30 cellular contexts compared by ENCODE assay signal in genomic region chr18:48203961-48204666, GRCh38.
DNase-seq lines count a peak whose midpoint lies in the region; ATAC-seq, FAIRE-seq and TF ChIP-seq lines count a peak whose summit lies in the region.
"Had no signal": no experiment of that assay in that cellular context is flagged by ENCODE, and none has a peak within 500 bp of the region (broad histone marks: within the 10 kb centered on the region; RNA-seq: fewer than 3 reads in every experiment).

No MANE protein-coding gene starts in this region.

- no peaks in the 10 kb centered on the region for H3K36me3 Mint-ChIP-seq in activated naive CD4-positive, alpha-beta T cell treated with anti-CD3 and anti-CD28 coated beads for 36 hours (ENCODE audit: low read depth)
- H3K36me3 Mint-ChIP-seq: CD4-positive, alpha-beta memory T cell; IgD-negative memory B cell had no signal

- in situ Hi-C loops in transverse colon (cut with MboI; ENCODE audit: low pct_ligation_motif_present in 1 of 4, low pct_unique_long_range_greater_than_20kb in 1 of 4, low sequenced_read_pairs in 3 of 4) = no loop called here

- no peak for TF ChIP-seq EP300 in transverse colon (IDR thresholded peaks at IDR 0.05; ENCODE audit: low read depth)

- ATAC-seq in left cardiac atrium (peak; percentile 27 to 91), heart right ventricle (no peak), PC-3 (no peak; the same call in 1 of the 2 replicates)
- ATAC-seq: stimulated activated naive CD8-positive, alpha-beta T cell treated with anti-CD3 and anti-CD28 coated beads, Interleukin-15, amount 100 ng/mL, for 72 hours had no signal

- peak; percentile 90 for FAIRE-seq in keratinocyte (lab: Jason Lieb, UNC)
- FAIRE-seq: D721Med, H54 had no signal

- no peaks in the 10 kb centered on the region for H3F3A ChIP-seq in PC-3 (ENCODE audit: low read length, unreplicated experiment)

- no peak for TF ChIP-seq POLR2A in transverse colon (IDR thresholded peaks at IDR 0.05)

- H3K4me1 ChIP-seq in heart right ventricle (no peaks in the 10 kb centered on the region), PC-3 (ENCODE audit: insufficient read depth, low read length) (no peaks in the 10 kb centered on the region), keratinocyte (ENCODE audit: control insufficient read depth, extremely low read depth, insufficient read depth, low read length) (peaks cover 19% of the 10 kb centered on the region), transverse colon (peaks cover 0 to 18% (median 7%) of the 10 kb centered on the region in 4 donors), tibial artery (no peaks in the 10 kb centered on the region)
- H3K4me1 ChIP-seq: right atrium auricular region had no signal

- intact Hi-C loops in left cardiac atrium (cut with DNase I) = no loop called here
- intact Hi-C loops in heart right ventricle (cut with DNase I) = no loop called here
- intact Hi-C loops in PC-3 (cut with micrococcal nuclease) = no loop called here
- intact Hi-C loops in transverse colon (cut with DNase I; ENCODE audit: low total_unique reads) = no loop called here
- intact Hi-C loops in tibial artery (cut with DNase I; ENCODE audit: low total_unique reads) = no loop called here
- intact Hi-C loops in activated naive CD4-positive, alpha-beta T cell treated with anti-CD3 and anti-CD28 coated beads for 36 hours (cut with micrococcal nuclease) = no loop called here

- no peak overlapping the region for H3K27ac ChIP-seq in heart right ventricle
- no peak overlapping the region for H3K27ac ChIP-seq in PC-3 (ENCODE audit: low read length)
- H3K27ac ChIP-seq in keratinocyte (ENCODE audit: control insufficient read depth, insufficient read depth, low read length) = no peak overlapping the region
- H3K27ac ChIP-seq in transverse colon = peak overlapping the region in 2 of 4 donors; percentile 32 to 53
- no peak overlapping the region for H3K27ac ChIP-seq in tibial artery
- H3K27ac ChIP-seq: right atrium auricular region, spleen had no signal

- no peaks in the 10 kb centered on the region for H4K20me1 ChIP-seq in PC-3 (ENCODE audit: low read length)
- no peaks in the 10 kb centered on the region for H4K20me1 ChIP-seq in keratinocyte (ENCODE audit: control insufficient read depth, extremely low read depth, insufficient read depth, low read length)

- H3K4me3 Mint-ChIP-seq in activated naive CD4-positive, alpha-beta T cell treated with anti-CD3 and anti-CD28 coated beads for 36 hours = no peak overlapping the region
- H3K4me3 Mint-ChIP-seq: CD4-positive, alpha-beta memory T cell; IgD-negative memory B cell; stimulated activated naive CD8-positive, alpha-beta T cell treated with anti-CD3 and anti-CD28 coated beads, Interleukin-15, amount 100 ng/mL, for 72 hours; T-helper 1 cell treated with Interleukin-12 subunit alpha and Interleukin-12 subunit beta and Interleukin-4 antibody, amounts not matched to agents 30 μg/mL and 1 μg/mL, for 36 hours had no signal

- H3K4me2 ChIP-seq in PC-3 (ENCODE audit: low read length) (no peak overlapping the region), keratinocyte (ENCODE audit: control insufficient read depth, extremely low read depth, insufficient read depth, low read depth, low read length) (no peak overlapping the region)
- H3K4me2 ChIP-seq: SK-N-SH had no signal

- no peaks in the 10 kb centered on the region for H3K9me1 ChIP-seq in keratinocyte (ENCODE audit: control insufficient read depth, extremely low read depth, insufficient read depth, low read length)

- TF ChIP-seq CTCF in heart right ventricle (IDR thresholded peaks at IDR 0.05) (no peak), PC-3 (conservative IDR thresholded peaks at IDR 0.05; ENCODE audit: low read depth, low read length) (no peak), keratinocyte (optimal IDR thresholded peaks at IDR 0.05 in 1 of 3, IDR thresholded peaks at IDR 0.05 in 1 of 3, conservative IDR thresholded peaks at IDR 0.05 in 1 of 3; ENCODE audit: extremely low read depth in 1 of 3, insufficient read depth in 2 of 3, low read length in 3 of 3) (no peak), transverse colon (IDR thresholded peaks at IDR 0.05) (no peak), tibial artery (IDR thresholded peaks at IDR 0.05) (no peak)

- peaks cover 0 to under 1% (median 0%) of the 10 kb centered on the region in 7 donors for H3K27me3 ChIP-seq in heart right ventricle
- no peaks in the 10 kb centered on the region; the same call in 1 of the 2 replicates for H3K27me3 ChIP-seq in PC-3 (ENCODE audit: low read length)
- no peaks in the 10 kb centered on the region for H3K27me3 ChIP-seq in keratinocyte (ENCODE audit: control insufficient read depth, extremely low read depth, insufficient read depth, low read length)
- no peaks in the 10 kb centered on the region for H3K27me3 ChIP-seq in transverse colon
- H3K27me3 ChIP-seq in tibial artery = no peaks in the 10 kb centered on the region
- H3K27me3 ChIP-seq: esophagus squamous epithelium, right atrium auricular region had no signal

- no peak overlapping the region for H3K27ac Mint-ChIP-seq in activated naive CD4-positive, alpha-beta T cell treated with anti-CD3 and anti-CD28 coated beads for 36 hours
- H3K27ac Mint-ChIP-seq: CD4-positive, alpha-beta memory T cell; IgD-negative memory B cell; T-helper 1 cell treated with Interleukin-12 subunit alpha and Interleukin-12 subunit beta and Interleukin-4 antibody, amounts not matched to agents 30 μg/mL and 1 μg/mL, for 36 hours had no signal

- no peaks in the 10 kb centered on the region for H3K36me3 ChIP-seq in heart right ventricle
- no peaks in the 10 kb centered on the region for H3K36me3 ChIP-seq in PC-3 (ENCODE audit: low read depth, low read length)
- no peaks in the 10 kb centered on the region for H3K36me3 ChIP-seq in keratinocyte (ENCODE audit: control insufficient read depth in 2 of 2, extremely low read depth in 1 of 2, insufficient read depth in 2 of 2, low read length in 2 of 2)
- H3K36me3 ChIP-seq in transverse colon = no peaks in the 10 kb centered on the region
- no peaks in the 10 kb centered on the region for H3K36me3 ChIP-seq in tibial artery
- H3K36me3 ChIP-seq: esophagus squamous epithelium, right atrium auricular region, spleen had no signal

- H3K9ac ChIP-seq in PC-3 (ENCODE audit: low read length) (no peak overlapping the region), keratinocyte (ENCODE audit: control insufficient read depth, extremely low read depth, insufficient read depth, low read length) (no peak overlapping the region)
- H3K9ac ChIP-seq: SK-N-SH had no signal

- WGBS in heart right ventricle, 2 donors = 86 to 91% methylated on average over 6 of the region's 6 CpGs
- 65 to 80% methylated on average over 1 to 6 of the region's 6 CpGs for WGBS in transverse colon (ENCODE audit: low coverage in 1 of 2), 2 donors

- H3K9me3 Mint-ChIP-seq in activated naive CD4-positive, alpha-beta T cell treated with anti-CD3 and anti-CD28 coated beads for 36 hours = no peaks in the 10 kb centered on the region
- H3K9me3 Mint-ChIP-seq: stimulated activated naive CD8-positive, alpha-beta T cell treated with anti-CD3 and anti-CD28 coated beads, Interleukin-15, amount 100 ng/mL, for 72 hours; T-helper 1 cell treated with Interleukin-12 subunit alpha and Interleukin-12 subunit beta and Interleukin-4 antibody, amounts not matched to agents 30 μg/mL and 1 μg/mL, for 36 hours had no signal

- POLR2A ChIA-PET in PC-3 (lab: Charles Lee; ENCODE audit: unreplicated experiment) = interaction anchor here (0.7 kb wide), 1 partner anchor 470 kb away, joined by 3 read pairs; no protein-coding TSS in a partner anchor

- dilution Hi-C loops in keratinocyte (cut with MboI; ENCODE audit: extremely low pct_ligation_motif_present, low sequenced_read_pairs) = no loop called here

- DNase-seq in left cardiac atrium (no peak), heart right ventricle (no peak), PC-3 (peak; percentile 25), keratinocyte (ENCODE audit: low read depth, low spot score) (peak; percentile 30), transverse colon (peak; percentile 44), tibial artery (no peak), T-helper 9 cell (no peak)
- no peak for DNase-seq in activated naive CD4-positive, alpha-beta T cell treated with anti-CD3 and anti-CD28 coated beads for 36 hours
- DNase-seq: activated CD4-positive, alpha-beta T cell treated with anti-CD3 and anti-CD28 coated beads, Interleukin-2, amount 50 U/mL, for 4 hours; activated gamma-delta T cell treated with Interleukin-2 at 50 U/mL for 16 hours; activated T-cell treated with anti-CD3 and anti-CD28 coated beads, Interleukin-2, amount 50 U/mL, for 48 hours; AML-193; CD4-positive, alpha-beta memory T cell; central memory CD4-positive, alpha-beta T cell; dermis blood vessel endothelial cell; EL; esophagus squamous epithelium; foreskin melanocyte; NCI-H1092; NCI-H1694 treated with DMSO at 0.1 percent for 48 hours; NCI-H446; SK-N-SH; spleen; stimulated activated CD4-positive, alpha-beta T cell treated with anti-CD3 and anti-CD28 coated beads, Interleukin-2, amount 100 ng/mL, for 24 hours; stimulated activated naive CD8-positive, alpha-beta T cell treated with anti-CD3 and anti-CD28 coated beads, Interleukin-15, amount 100 ng/mL, for 72 hours had no signal

- H3K9me2 ChIP-seq in PC-3 (replicated peaks; ENCODE audit: low read length) = no peaks in the 10 kb centered on the region
- H3K9me2 ChIP-seq: SK-N-SH had no signal

- H3K79me2 ChIP-seq in PC-3 (ENCODE audit: low read length) (no peaks in the 10 kb centered on the region), keratinocyte (ENCODE audit: control insufficient read depth, insufficient read depth, low read length) (no peaks in the 10 kb centered on the region)

- BruUV-seq in PC-3 (replicated peaks; lab: Mats Ljungman, UMichigan) = no TSS peak

- CTCF ChIA-PET in PC-3 (lab: Charles Lee) = no interaction called here
- CTCF ChIA-PET in activated naive CD4-positive, alpha-beta T cell treated with anti-CD3 and anti-CD28 coated beads for 36 hours (lab: Charles Lee) = no interaction called here

- H3K9me3 ChIP-seq in heart right ventricle = no peaks in the 10 kb centered on the region
- H3K9me3 ChIP-seq in PC-3 (ENCODE audit: low read length) = no peaks in the 10 kb centered on the region
- H3K9me3 ChIP-seq in keratinocyte (ENCODE audit: control insufficient read depth, low read depth, low read length) = no peaks in the 10 kb centered on the region
- no peaks in the 10 kb centered on the region for H3K9me3 ChIP-seq in transverse colon
- no peaks in the 10 kb centered on the region for H3K9me3 ChIP-seq in tibial artery
- H3K9me3 ChIP-seq: esophagus squamous epithelium, right atrium auricular region, SK-N-SH, spleen had no signal

- H3K4me3 ChIP-seq in heart right ventricle = no peak overlapping the region
- no peak overlapping the region for H3K4me3 ChIP-seq in PC-3 (ENCODE audit: low read length)
- H3K4me3 ChIP-seq in keratinocyte (ENCODE audit: control insufficient read depth in 2 of 3, extremely low read depth in 1 of 3, insufficient read depth in 2 of 3, low read depth in 1 of 3, low read length in 3 of 3) = no peak overlapping the region
- no peak overlapping the region for H3K4me3 ChIP-seq in transverse colon
- H3K4me3 ChIP-seq in tibial artery = no peak overlapping the region
- H3K4me3 ChIP-seq: esophagus squamous epithelium, right atrium auricular region, spleen had no signal

- peaks cover 34% of the 10 kb centered on the region for H3K27me3 Mint-ChIP-seq in activated naive CD4-positive, alpha-beta T cell treated with anti-CD3 and anti-CD28 coated beads for 36 hours (ENCODE audit: low read depth)

- H3K4me1 Mint-ChIP-seq in activated naive CD4-positive, alpha-beta T cell treated with anti-CD3 and anti-CD28 coated beads for 36 hours (ENCODE audit: low read depth) = no peaks in the 10 kb centered on the region
- H3K4me1 Mint-ChIP-seq: CD4-positive, alpha-beta memory T cell; IgD-negative memory B cell; stimulated activated naive CD8-positive, alpha-beta T cell treated with anti-CD3 and anti-CD28 coated beads, Interleukin-15, amount 100 ng/mL, for 72 hours had no signal

- H2AFZ ChIP-seq in PC-3 (ENCODE audit: low read length) (no peak overlapping the region), keratinocyte (ENCODE audit: control insufficient read depth, low read length) (peak overlapping the region; percentile 35)

Comparison
In these comparisons a context has a peak if more than half of its experiments do, and no peak if none do; other contexts are left out.
1. ATAC-seq: peak in left cardiac atrium (2 of 2); none in heart right ventricle (0 of 8) and PC-3 (single experiment).
2. DNase-seq: peak in PC-3 (single experiment), keratinocyte (single experiment) and transverse colon (single experiment); none in left cardiac atrium (single experiment), heart right ventricle (0 of 2), tibial artery (0 of 2), T-helper 9 cell (single experiment) and activated naive CD4-positive, alpha-beta T cell treated with anti-CD3 and anti-CD28 coated beads for 36 hours (single experiment).